1 cellular context compared by ENCODE assay signal in genomic region chr12:71685961-71686657, GRCh38.
TF ChIP-seq lines count a peak whose summit lies in the region.

TSS of gene TMEM19 (plus strand) at chr12:71686082. CDS start at chr12:71686681, 599 bp downstream.

TF ChIP-seq in GM12878, 131 proteins besides CTCF, POLR2A, EP300 and RAD21 (continued from another document and continues in another):
- TF ChIP-seq PKNOX1 (IDR thresholded peaks at IDR 0.05) (peak; percentile 89), HDAC6 (IDR thresholded peaks at IDR 0.05; ENCODE audit: unreplicated experiment) (no peak), ATF2 (IDR thresholded peaks at IDR 0.05; ENCODE audit: low read length) (no peak), EED (IDR thresholded peaks at IDR 0.05; ENCODE audit: low read depth) (no peak), KAT2A (conservative IDR thresholded peaks at IDR 0.05; ENCODE audit: control insufficient read depth, low read depth, low read length) (no peak), TBL1XR1 (IDR thresholded peaks at IDR 0.05; ENCODE audit: low read depth, low read length) (no peak; the same call in 1 of the 2 replicates), ZBTB4 (CRISPR knock-in tag; IDR thresholded peaks at IDR 0.05) (no peak), ZBTB33 (IDR thresholded peaks at IDR 0.05) (no peak), ATF7 (IDR thresholded peaks at IDR 0.05; ENCODE audit: low read depth) (no peak), BACH1 (IDR thresholded peaks at IDR 0.05; ENCODE audit: borderline replicate concordance) (peak; percentile 83), EGR1 (IDR thresholded peaks at IDR 0.05; ENCODE audit: borderline replicate concordance in 1 of 2, low read depth in 2 of 2, low read length in 2 of 2) (peak in 1 of 2 experiments; percentile 59; a peak in 2 of 3 replicates), BCL3 (IDR thresholded peaks at IDR 0.05; ENCODE audit: borderline replicate concordance, insufficient read depth, low read depth, low read length, poor library complexity, severe bottlenecking) (no peak), SREBF1 (IDR thresholded peaks at IDR 0.05; ENCODE audit: low read length) (no peak), NR2C1 (IDR thresholded peaks at IDR 0.05) (no peak), CREM (IDR thresholded peaks at IDR 0.05; ENCODE audit: low read depth) (no peak; the same call in 1 of the 2 replicates), ZBTB11 (CRISPR knock-in tag; IDR thresholded peaks at IDR 0.05) (no peak), HSF1 (IDR thresholded peaks at IDR 0.05; ENCODE audit: low read depth, low read length) (no peak), TARDBP (IDR thresholded peaks at IDR 0.05; ENCODE audit: borderline replicate concordance) (no peak), SREBF2 (IDR thresholded peaks at IDR 0.05; ENCODE audit: low read length) (no peak), CEBPB (IDR thresholded peaks at IDR 0.05; ENCODE audit: borderline replicate concordance in 1 of 2, low read depth in 2 of 2, low read length in 2 of 2) (no peak), ZNF687 (IDR thresholded peaks at IDR 0.05) (peak; percentile 75), NFXL1 (IDR thresholded peaks at IDR 0.05; ENCODE audit: borderline replicate concordance) (no peak), MXI1 (IDR thresholded peaks at IDR 0.05; ENCODE audit: low read depth, low read length) (no peak; the same call in 1 of the 2 replicates), STAT1 (conservative IDR thresholded peaks at IDR 0.05) (no peak), MTA2 (IDR thresholded peaks at IDR 0.05; ENCODE audit: low read depth) (no peak), RELB (IDR thresholded peaks at IDR 0.05; ENCODE audit: low read depth) (no peak), HDGF (IDR thresholded peaks at IDR 0.05) (peak; percentile 38; the same call in 1 of the 2 replicates), PAX5 (IDR thresholded peaks at IDR 0.05; ENCODE audit: borderline replicate concordance, low read depth, low read length) (no peak), ZNF622 (IDR thresholded peaks at IDR 0.05) (no peak), E2F8 (IDR thresholded peaks at IDR 0.05; ENCODE audit: low read depth, partially characterized antibody) (no peak), NBN (IDR thresholded peaks at IDR 0.05) (peak; percentile 65; the same call in 1 of the 2 replicates)
